ENCODE assay signal across 23 cellular contexts in the genomic region with DNA sequence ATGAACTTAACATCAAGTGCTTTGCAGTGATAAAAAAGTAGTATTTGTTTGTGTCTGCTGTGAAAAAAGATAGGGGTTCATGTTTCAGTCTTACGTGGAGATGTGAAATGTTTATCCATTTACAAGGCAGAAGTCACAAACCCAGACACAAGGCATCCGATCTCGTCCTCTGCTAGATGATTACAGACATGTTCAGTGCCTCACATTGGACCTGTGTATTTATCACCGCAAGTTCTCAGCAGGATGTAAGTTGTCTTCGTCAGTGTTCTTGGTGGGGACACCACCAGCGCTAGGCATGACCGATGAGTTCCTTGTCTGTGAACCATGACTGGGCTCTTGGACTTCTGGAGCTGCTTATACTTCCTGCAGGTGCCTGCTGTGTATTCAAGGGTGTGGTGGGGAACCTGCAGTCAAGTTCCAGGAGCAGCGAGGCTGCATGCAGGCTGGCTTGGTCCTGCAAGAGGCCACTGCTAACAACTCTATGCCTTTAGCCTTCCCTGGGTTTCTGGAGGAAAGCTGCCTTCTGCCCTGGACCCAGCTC.
DNase-seq lines count a peak whose midpoint lies in the region; TF ChIP-seq lines count a peak whose summit lies in the region.
"Had no signal": no experiment of that assay in that cellular context is flagged by ENCODE, and none has a peak within 500 bp of the region (broad histone marks: within the 10 kb centered on the region; RNA-seq: fewer than 3 reads in every experiment).

No MANE protein-coding gene starts in this region.

- TF ChIP-seq CTCF in thyroid gland (IDR thresholded peaks at IDR 0.05), result no peak
- TF ChIP-seq CTCF in prostate gland (IDR thresholded peaks at IDR 0.05), result no peak

- no peaks in the 10 kb centered on the region for H3K27me3 ChIP-seq in thyroid gland
- no peaks in the 10 kb centered on the region for H3K27me3 ChIP-seq in prostate gland (replicated peaks; ENCODE audit: insufficient read depth)
- H3K27me3 ChIP-seq: tibial artery had no signal

- DNase-seq in NCI-H2171 treated with DMSO at 0.1 percent for 48 hours (lab: John Stamatoyannopoulos, UW) (peak; percentile 21), NCI-H2171 (lab: John Stamatoyannopoulos, UW) (no peak), caudate nucleus (lab: John Stamatoyannopoulos, UW) (no peak), medulla oblongata (ENCODE audit: extremely low spot score) (peak; percentile 22), thyroid gland (peak; percentile 36 to 39), NCI-H2227 treated with DMSO at 0.1 percent for 48 hours (lab: John Stamatoyannopoulos, UW) (no peak), prostate gland (ENCODE audit: low spot score) (no peak), posterior vena cava (ENCODE audit: low spot score) (no peak)
- DNase-seq: activated CD4-positive, alpha-beta memory T cell treated with anti-CD3 and anti-CD28 coated beads, Interleukin-2, amount 10 ng/mL, durations not matched to agents 7 days and 5 days; activated CD4-positive, CD25-positive, alpha-beta regulatory T cell treated with anti-CD3 and anti-CD28 coated beads, Interleukin-2, amount 50 U/mL, for 72 hours; activated CD8-positive, alpha-beta memory T cell treated with anti-CD3 and anti-CD28 coated beads, Interleukin-2, amount 50 U/mL, for 4 hours; activated naive CD4-positive, alpha-beta T cell treated with Interleukin-2 at 50 U/mL for 16 hours; CD4-positive, CD25-positive, alpha-beta regulatory T cell; HCEC 1CT; NCI-H1417 treated with DMSO at 0.1 percent for 48 hours; NCI-H2029 treated with DMSO at 0.1 percent for 48 hours; NCI-H510A treated with DMSO at 0.1 percent for 48 hours; nephron progenitor cell; PC-9; stimulated activated naive CD4-positive, alpha-beta T cell treated with Interleukin-2 at 50 U/mL for 16 hours; T-helper 2 cell; tibial artery had no signal

- intact Hi-C loops in thyroid gland (cut with DNase I) (no loop called here), prostate gland (cut with DNase I) (no loop called here), posterior vena cava (cut with DNase I) (no loop called here)

- H3K4me1 ChIP-seq in thyroid gland (peaks cover 22 to 35% of the 10 kb centered on the region in 2 donors), prostate gland (replicated peaks) (no peaks in the 10 kb centered on the region)
- H3K4me1 ChIP-seq: tibial artery had no signal

- H3K4me3 ChIP-seq in thyroid gland (replicated peaks in 1 of 3) (no peak overlapping the region), prostate gland (no peak overlapping the region)
- H3K4me3 ChIP-seq: GM12878, PC-9, tibial artery had no signal

- TF ChIP-seq POLR2A in thyroid gland (IDR thresholded peaks at IDR 0.05) (no peak), prostate gland (IDR thresholded peaks at IDR 0.05) (no peak)

- H3K36me3 ChIP-seq in thyroid gland (no peaks in the 10 kb centered on the region), prostate gland (no peaks in the 10 kb centered on the region)
- H3K36me3 ChIP-seq: tibial artery had no signal

- 57 to 71% methylated on average over 7 to 8 of the region's 8 CpGs for WGBS in thyroid gland, 2 donors
- 83% methylated on average over 8 of the region's 8 CpGs for whole genome bisulfite sequencing in prostate gland

- H3K9me3 ChIP-seq in thyroid gland (no peaks in the 10 kb centered on the region), prostate gland (no peaks in the 10 kb centered on the region)
- H3K9me3 ChIP-seq: tibial artery had no signal

- H3K27ac ChIP-seq in caudate nucleus (ENCODE audit: low read depth, low read length) (peak overlapping the region; percentile 53), thyroid gland (no peak overlapping the region), prostate gland (no peak overlapping the region)
- H3K27ac ChIP-seq: PC-9, tibial artery had no signal

Comparison
In these comparisons a context has a peak if more than half of its experiments do, and no peak if none do; other contexts are left out.
1. DNase-seq: peak in NCI-H2171 treated with DMSO at 0.1 percent for 48 hours (single experiment), medulla oblongata (single experiment) and thyroid gland (2 of 2); none in NCI-H2171 (single experiment), caudate nucleus (0 of 61), NCI-H2227 treated with DMSO at 0.1 percent for 48 hours (single experiment), prostate gland (single experiment) and posterior vena cava (single experiment).